In genomic region chr12:47281667-47282171, GRCh38 we compare ENCODE assay signal across 1 cellular context.
TF ChIP-seq lines count a peak whose summit lies in the region.

No MANE protein-coding gene starts in this region.

TF ChIP-seq in GM23338, 12 proteins besides CTCF, POLR2A, EP300 and RAD21 (continued from another document):
- no peak for TF ChIP-seq ZNF462 (CRISPR knock-in tag; IDR thresholded peaks at IDR 0.05)
- no peak for TF ChIP-seq JUNB (IDR thresholded peaks at IDR 0.05; ENCODE audit: unreplicated experiment)
- TF ChIP-seq EZH2phosphoT487 (IDR thresholded peaks at IDR 0.05; ENCODE audit: unreplicated experiment), result no peak
- TF ChIP-seq POLR2AphosphoS5 (IDR thresholded peaks at IDR 0.05; ENCODE audit: low read depth), result no peak
TF ChIP-seq in GM23338: peak in this region for 0.
